In the genomic region with DNA sequence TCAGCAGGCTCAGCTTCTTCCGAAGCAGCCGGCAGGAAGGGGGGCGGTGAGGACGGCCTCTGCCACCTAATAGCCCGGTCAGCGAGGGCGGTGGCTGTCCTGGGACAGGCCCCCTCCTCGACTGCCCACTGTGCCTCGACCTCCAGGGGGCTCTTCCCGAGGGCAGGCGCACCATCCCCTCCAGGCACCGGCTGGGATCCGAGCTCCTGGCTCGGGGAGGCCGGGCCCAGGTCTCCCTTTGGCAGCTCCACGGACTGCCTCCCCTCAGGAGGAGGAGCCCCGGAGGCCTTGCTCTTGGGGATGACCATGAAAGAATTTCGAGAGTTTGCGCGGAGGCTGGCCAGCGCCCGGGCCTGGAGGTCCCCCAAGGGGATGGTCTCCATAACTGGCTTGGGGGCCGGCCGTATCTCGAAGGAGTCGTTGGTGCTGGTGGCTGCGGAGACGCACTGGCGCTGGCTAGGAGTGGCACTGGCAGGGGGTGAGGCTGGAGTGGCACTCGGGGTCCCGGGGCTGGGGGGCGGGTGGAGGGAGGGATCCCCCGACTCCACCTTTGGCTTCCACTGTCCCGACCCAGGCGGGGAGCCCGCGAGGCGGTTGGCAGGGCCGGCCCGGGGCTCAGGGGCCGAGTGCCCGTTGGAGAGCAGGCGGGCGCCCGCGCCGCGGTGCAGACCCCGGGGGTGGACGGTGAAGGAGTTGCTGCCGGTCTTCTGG, we compare ENCODE assay signal across 1 cellular context.
TF ChIP-seq lines count a peak whose summit lies in the region.

No MANE protein-coding gene starts in this region.

TF ChIP-seq in GM12878, 131 proteins besides CTCF, POLR2A, EP300 and RAD21:
- TF ChIP-seq MXI1 (IDR thresholded peaks at IDR 0.05; ENCODE audit: low read depth, low read length) = no peak
- TF ChIP-seq, protein P1, sequence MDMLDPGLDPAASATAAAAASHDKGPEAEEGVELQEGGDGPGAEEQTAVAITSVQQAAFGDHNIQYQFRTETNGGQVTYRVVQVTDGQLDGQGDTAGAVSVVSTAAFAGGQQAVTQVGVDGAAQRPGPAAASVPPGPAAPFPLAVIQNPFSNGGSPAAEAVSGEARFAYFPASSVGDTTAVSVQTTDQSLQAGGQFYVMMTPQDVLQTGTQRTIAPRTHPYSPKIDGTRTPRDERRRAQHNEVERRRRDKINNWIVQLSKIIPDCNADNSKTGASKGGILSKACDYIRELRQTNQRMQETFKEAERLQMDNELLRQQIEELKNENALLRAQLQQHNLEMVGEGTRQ (IDR thresholded peaks at IDR 0.05; ENCODE audit: borderline replicate concordance, low read depth, low read length) = no peak
- TF ChIP-seq TARDBP (IDR thresholded peaks at IDR 0.05; ENCODE audit: borderline replicate concordance) = no peak
- no peak for TF ChIP-seq KDM1A (IDR thresholded peaks at IDR 0.05; ENCODE audit: borderline replicate concordance)
- TF ChIP-seq POLR2AphosphoS2 (IDR thresholded peaks at IDR 0.05; ENCODE audit: low read depth, low read length) = no peak
- TF ChIP-seq SMAD5 (IDR thresholded peaks at IDR 0.05; ENCODE audit: low read depth) = no peak
- TF ChIP-seq, protein P2, sequence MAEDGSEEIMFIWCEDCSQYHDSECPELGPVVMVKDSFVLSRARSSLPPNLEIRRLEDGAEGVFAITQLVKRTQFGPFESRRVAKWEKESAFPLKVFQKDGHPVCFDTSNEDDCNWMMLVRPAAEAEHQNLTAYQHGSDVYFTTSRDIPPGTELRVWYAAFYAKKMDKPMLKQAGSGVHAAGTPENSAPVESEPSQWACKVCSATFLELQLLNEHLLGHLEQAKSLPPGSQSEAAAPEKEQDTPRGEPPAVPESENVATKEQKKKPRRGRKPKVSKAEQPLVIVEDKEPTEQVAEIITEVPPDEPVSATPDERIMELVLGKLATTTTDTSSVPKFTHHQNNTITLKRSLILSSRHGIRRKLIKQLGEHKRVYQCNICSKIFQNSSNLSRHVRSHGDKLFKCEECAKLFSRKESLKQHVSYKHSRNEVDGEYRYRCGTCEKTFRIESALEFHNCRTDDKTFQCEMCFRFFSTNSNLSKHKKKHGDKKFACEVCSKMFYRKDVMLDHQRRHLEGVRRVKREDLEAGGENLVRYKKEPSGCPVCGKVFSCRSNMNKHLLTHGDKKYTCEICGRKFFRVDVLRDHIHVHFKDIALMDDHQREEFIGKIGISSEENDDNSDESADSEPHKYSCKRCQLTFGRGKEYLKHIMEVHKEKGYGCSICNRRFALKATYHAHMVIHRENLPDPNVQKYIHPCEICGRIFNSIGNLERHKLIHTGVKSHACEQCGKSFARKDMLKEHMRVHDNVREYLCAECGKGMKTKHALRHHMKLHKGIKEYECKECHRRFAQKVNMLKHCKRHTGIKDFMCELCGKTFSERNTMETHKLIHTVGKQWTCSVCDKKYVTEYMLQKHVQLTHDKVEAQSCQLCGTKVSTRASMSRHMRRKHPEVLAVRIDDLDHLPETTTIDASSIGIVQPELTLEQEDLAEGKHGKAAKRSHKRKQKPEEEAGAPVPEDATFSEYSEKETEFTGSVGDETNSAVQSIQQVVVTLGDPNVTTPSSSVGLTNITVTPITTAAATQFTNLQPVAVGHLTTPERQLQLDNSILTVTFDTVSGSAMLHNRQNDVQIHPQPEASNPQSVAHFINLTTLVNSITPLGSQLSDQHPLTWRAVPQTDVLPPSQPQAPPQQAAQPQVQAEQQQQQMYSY (CRISPR knock-in tag; IDR thresholded peaks at IDR 0.05) = no peak
- TF ChIP-seq, protein P3, sequence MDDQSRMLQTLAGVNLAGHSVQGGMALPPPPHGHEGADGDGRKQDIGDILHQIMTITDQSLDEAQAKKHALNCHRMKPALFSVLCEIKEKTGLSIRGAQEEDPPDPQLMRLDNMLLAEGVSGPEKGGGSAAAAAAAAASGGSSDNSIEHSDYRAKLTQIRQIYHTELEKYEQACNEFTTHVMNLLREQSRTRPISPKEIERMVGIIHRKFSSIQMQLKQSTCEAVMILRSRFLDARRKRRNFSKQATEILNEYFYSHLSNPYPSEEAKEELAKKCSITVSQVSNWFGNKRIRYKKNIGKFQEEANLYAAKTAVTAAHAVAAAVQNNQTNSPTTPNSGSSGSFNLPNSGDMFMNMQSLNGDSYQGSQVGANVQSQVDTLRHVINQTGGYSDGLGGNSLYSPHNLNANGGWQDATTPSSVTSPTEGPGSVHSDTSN (IDR thresholded peaks at IDR 0.05; ENCODE audit: insufficient replicate concordance, low read depth, low read length) = no peak
- no peak for TF ChIP-seq SIX5 (IDR thresholded peaks at IDR 0.05; ENCODE audit: low read depth, low read length, severe bottlenecking)
- TF ChIP-seq BHLHE40 (IDR thresholded peaks at IDR 0.05; ENCODE audit: borderline replicate concordance in 1 of 2, low read depth in 2 of 2, low read length in 1 of 2) = no peak
- TF ChIP-seq, protein P4, sequence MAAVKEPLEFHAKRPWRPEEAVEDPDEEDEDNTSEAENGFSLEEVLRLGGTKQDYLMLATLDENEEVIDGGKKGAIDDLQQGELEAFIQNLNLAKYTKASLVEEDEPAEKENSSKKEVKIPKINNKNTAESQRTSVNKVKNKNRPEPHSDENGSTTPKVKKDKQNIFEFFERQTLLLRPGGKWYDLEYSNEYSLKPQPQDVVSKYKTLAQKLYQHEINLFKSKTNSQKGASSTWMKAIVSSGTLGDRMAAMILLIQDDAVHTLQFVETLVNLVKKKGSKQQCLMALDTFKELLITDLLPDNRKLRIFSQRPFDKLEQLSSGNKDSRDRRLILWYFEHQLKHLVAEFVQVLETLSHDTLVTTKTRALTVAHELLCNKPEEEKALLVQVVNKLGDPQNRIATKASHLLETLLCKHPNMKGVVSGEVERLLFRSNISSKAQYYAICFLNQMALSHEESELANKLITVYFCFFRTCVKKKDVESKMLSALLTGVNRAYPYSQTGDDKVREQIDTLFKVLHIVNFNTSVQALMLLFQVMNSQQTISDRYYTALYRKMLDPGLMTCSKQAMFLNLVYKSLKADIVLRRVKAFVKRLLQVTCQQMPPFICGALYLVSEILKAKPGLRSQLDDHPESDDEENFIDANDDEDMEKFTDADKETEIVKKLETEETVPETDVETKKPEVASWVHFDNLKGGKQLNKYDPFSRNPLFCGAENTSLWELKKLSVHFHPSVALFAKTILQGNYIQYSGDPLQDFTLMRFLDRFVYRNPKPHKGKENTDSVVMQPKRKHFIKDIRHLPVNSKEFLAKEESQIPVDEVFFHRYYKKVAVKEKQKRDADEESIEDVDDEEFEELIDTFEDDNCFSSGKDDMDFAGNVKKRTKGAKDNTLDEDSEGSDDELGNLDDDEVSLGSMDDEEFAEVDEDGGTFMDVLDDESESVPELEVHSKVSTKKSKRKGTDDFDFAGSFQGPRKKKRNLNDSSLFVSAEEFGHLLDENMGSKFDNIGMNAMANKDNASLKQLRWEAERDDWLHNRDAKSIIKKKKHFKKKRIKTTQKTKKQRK (IDR thresholded peaks at IDR 0.05; ENCODE audit: low read depth, low read length) = no peak
- TF ChIP-seq MTA2 (IDR thresholded peaks at IDR 0.05; ENCODE audit: low read depth) = no peak
- no peak for TF ChIP-seq RAD51 (IDR thresholded peaks at IDR 0.05)
- TF ChIP-seq CREM (IDR thresholded peaks at IDR 0.05; ENCODE audit: low read depth) = no peak
- TF ChIP-seq RELA (IDR thresholded peaks at IDR 0.05; ENCODE audit: borderline replicate concordance, partially characterized antibody) = no peak
- no peak for TF ChIP-seq GATAD2B (conservative IDR thresholded peaks at IDR 0.05; ENCODE audit: low read depth)
